In genomic region chr17:57867126-57867525, GRCh38 we compare ENCODE assay signal across 15 cellular contexts. TPM values are rescaled to one million over a fixed set of nuclear protein-coding genes. Genes with fewer than 3 reads are reported as not detected.
DNase-seq lines count a peak whose midpoint lies in the region; ATAC-seq, FAIRE-seq and TF ChIP-seq lines count a peak whose summit lies in the region.
"Had no signal": no experiment of that assay in that cellular context is flagged by ENCODE, and none has a peak within 500 bp of the region (broad histone marks: within the 10 kb centered on the region; RNA-seq: fewer than 3 reads in every experiment).

No MANE protein-coding gene starts in this region.

- H3K23me2 ChIP-seq in H1 (ENCODE audit: low read depth, low read length): peaks cover under 1% of the 10 kb centered on the region; the same call in 1 of the 2 replicates

- ATAC-seq in A549 (no peak), psoas muscle (no peak)
- ATAC-seq: activated CD8-positive, alpha-beta memory T cell treated with anti-CD3 and anti-CD28 coated beads, Interleukin-2, amount 10 ng/mL, durations not matched to agents 7 days and 5 days had no signal

- H3K4ac ChIP-seq in H1 (replicated peaks; ENCODE audit: insufficient read length, low read depth, low read length): no peak overlapping the region

- POLR2A ChIA-PET in A549 (lab: Yijun Ruan, JAX): interaction anchor here (1.2 to 2.8 kb wide), 7 partner anchors 11 to 140 kb away, joined by 3 to 15 read pairs (median 4); partner anchors contain the start of genes CUEDC1, MRPS23 and SRSF1
- POLR2A ChIA-PET in H1 (lab: Charles Lee; ENCODE audit: partially characterized antibody): interaction anchor here (1.0 to 32.5 kb wide), 5 partner anchors 11 to 290 kb away, joined by 3 to 672 read pairs (median 4); partner anchors contain the start of genes SRSF1 and VEZF1

- H3K36me3 ChIP-seq in H1 (ENCODE audit: control insufficient read depth in 2 of 4, insufficient read depth in 4 of 4, low read length in 3 of 4): no peaks in the 10 kb centered on the region; a peak in 1 of 8 replicates
- peaks cover 3 to 48% of the 10 kb centered on the region in 2 donors for H3K36me3 ChIP-seq in psoas muscle (ENCODE audit: insufficient read depth in 1 of 2, low read depth in 1 of 2)

- intact Hi-C loops in psoas muscle (cut with DNase I): no loop called here

- H3K27me3 Mint-ChIP-seq in T-helper 2 cell treated with Interferon-gamma antibody and Interleukin-4, amounts not matched to agents 5 μg/mL and 100 μg/mL, for 36 hours (ENCODE audit: low read depth): peaks cover 19% of the 10 kb centered on the region

- no peaks in the 10 kb centered on the region for H3K79me2 ChIP-seq in H1 (ENCODE audit: control insufficient read depth in 1 of 2, insufficient read depth in 2 of 2, low read length in 2 of 2)
- H3K79me2 ChIP-seq: parathyroid adenoma had no signal

- peak overlapping the region; percentile 52 for H2BK12ac ChIP-seq in H1 (ENCODE audit: low read depth, low read length)

- TF ChIP-seq RAD21 in A549 (conservative IDR thresholded peaks at IDR 0.05 in 1 of 2, IDR thresholded peaks at IDR 0.05 in 1 of 2): no peak
- no peak for TF ChIP-seq RAD21 in H1 (IDR thresholded peaks at IDR 0.05 in 1 of 2, conservative IDR thresholded peaks at IDR 0.05 in 1 of 2; ENCODE audit: low read depth in 2 of 2, low read length in 2 of 2)

- H3K4me2 ChIP-seq in A549 (peak overlapping the region; percentile 66), H1 (ENCODE audit: insufficient read depth in 1 of 2, low read depth in 2 of 2, low read length in 2 of 2) (no peak overlapping the region)

- H3K4me3 ChIP-seq in A549 (no peak overlapping the region), H1 (ENCODE audit: extremely low read depth in 1 of 4, insufficient read depth in 2 of 4, low read depth in 3 of 4, low read length in 4 of 4) (no peak overlapping the region), psoas muscle (no peak overlapping the region)

- H3K4me3 Mint-ChIP-seq in T-helper 2 cell treated with Interferon-gamma antibody and Interleukin-4, amounts not matched to agents 5 μg/mL and 100 μg/mL, for 36 hours: no peak overlapping the region
- H3K4me3 Mint-ChIP-seq: activated CD8-positive, alpha-beta memory T cell treated with anti-CD3 and anti-CD28 coated beads, Interleukin-2, amount 10 ng/mL, durations not matched to agents 7 days and 5 days; activated naive CD4-positive, alpha-beta T cell treated with anti-CD3 and anti-CD28 coated beads for 36 hours had no signal

- peaks cover 71% of the 10 kb centered on the region for H3K4me1 ChIP-seq in A549
- peaks cover 0 to 22% (median 15%) of the 10 kb centered on the region in 4 experiments; a peak in 6 of 7 replicates for H3K4me1 ChIP-seq in H1 (replicated peaks in 1 of 4; ENCODE audit: control insufficient read depth in 3 of 4, insufficient read depth in 4 of 4, low read length in 3 of 4)
- H3K4me1 ChIP-seq in psoas muscle: peaks cover 43% of the 10 kb centered on the region

- H2AFZ ChIP-seq in H1 (ENCODE audit: low read length): no peak overlapping the region
- H2AFZ ChIP-seq: parathyroid adenoma had no signal

- TF ChIP-seq CTCF in A549 (IDR thresholded peaks at IDR 0.05) (no peak), H1 (IDR thresholded peaks at IDR 0.05; ENCODE audit: control extremely low read depth in 1 of 3, insufficient read depth in 1 of 3, low read depth in 1 of 3, low read length in 3 of 3) (no peak), psoas muscle (IDR thresholded peaks at IDR 0.05) (no peak)

- H3K14ac ChIP-seq in H1 (ENCODE audit: insufficient read length): no peak overlapping the region

- H2AK5ac ChIP-seq in H1 (ENCODE audit: low read depth, low read length): 0 out of 2 replicates have a peak overlapping the region, but pooled peaks have one; percentile 69

- no peak overlapping the region for H3K23ac ChIP-seq in H1 (ENCODE audit: insufficient read length)

- H3K27ac ChIP-seq in A549: peak overlapping the region; percentile 92 to 95
- H3K27ac ChIP-seq in H1 (ENCODE audit: low read depth, low read length): no peak overlapping the region
- H3K27ac ChIP-seq in psoas muscle: peak overlapping the region; percentile 79
- H3K27ac ChIP-seq: parathyroid adenoma had no signal

- no peak overlapping the region for H3K18ac ChIP-seq in H1 (ENCODE audit: extremely low read depth, low read length)

- no peak overlapping the region for H4K5ac ChIP-seq in H1 (ENCODE audit: insufficient read length, low read depth, low read length)

- FAIRE-seq in A549 (lab: Jason Lieb, UNC) (no peak), HTR-8/SVneo (lab: Jason Lieb, UNC) (peak; percentile 93), H1 (lab: Jason Lieb, UNC) (no peak)

- peaks cover 7% of the 10 kb centered on the region for H3K4me1 Mint-ChIP-seq in T-helper 2 cell treated with Interferon-gamma antibody and Interleukin-4, amounts not matched to agents 5 μg/mL and 100 μg/mL, for 36 hours (ENCODE audit: low read depth)

- peak overlapping the region; percentile 16; the same call in 1 of the 2 replicates for H2BK20ac ChIP-seq in H1 (ENCODE audit: low read length)

- H2BK5ac ChIP-seq in H1 (ENCODE audit: low read depth, low read length): peak overlapping the region; percentile 66; the same call in 1 of the 2 replicates

- H3K9ac ChIP-seq in H1 (replicated peaks in 1 of 4; ENCODE audit: extremely low read depth in 1 of 4, low read depth in 3 of 4, low read length in 3 of 4): no peak overlapping the region
- H3K9ac ChIP-seq: parathyroid adenoma had no signal

- TF ChIP-seq POLR2A in A549 (IDR thresholded peaks at IDR 0.05; ENCODE audit: low read length) (no peak), H1 (IDR thresholded peaks at IDR 0.05; ENCODE audit: control extremely low read depth in 1 of 2, low read depth in 2 of 2, low read length in 2 of 2) (no peak)

- H2BK120ac ChIP-seq in H1 (replicated peaks; ENCODE audit: low read depth, low read length): no peak overlapping the region

- 96% methylated on average over 10 of the region's 10 CpGs for WGBS in A549 (ENCODE audit: missing lambda C conversion rate)
- WGBS in H1 (ENCODE audit: extremely low coverage in 1 of 2, insufficient coverage in 1 of 2, insufficient read length in 1 of 2, insufficient replicate concordance in 2 of 2, low coverage in 1 of 2, low lambda C conversion rate in 2 of 2, missing lambda C conversion rate in 1 of 2), 2 experiments: 94% methylated on average over 9 of the region's 10 CpGs; no CpG with 5 or more reads in 1 of the 2 experiments
- WGBS in psoas muscle, 3 donors: 95 to 98% (median 96%) methylated on average over 10 of the region's 10 CpGs

- DNase-seq in A549 (ENCODE audit: low read depth in 1 of 2, low spot score in 1 of 2): no peak
- no peak for DNase-seq in HTR-8/SVneo (ENCODE audit: insufficient read length, low spot score)
- no peak for DNase-seq in H1 (ENCODE audit: low read depth in 1 of 2, low spot score in 2 of 2)
- DNase-seq in psoas muscle: no peak
- DNase-seq in NCI-H69 (lab: John Stamatoyannopoulos, UW): no peak
- DNase-seq in NCI-H2029 treated with DMSO at 0.1 percent for 48 hours (lab: John Stamatoyannopoulos, UW): no peak
- DNase-seq in T-helper 2 cell treated with Interferon-gamma antibody and Interleukin-4, amounts not matched to agents 5 μg/mL and 100 μg/mL, for 36 hours (ENCODE audit: low spot score): no peak
- DNase-seq in OCI-M1 (lab: John Stamatoyannopoulos, UW): no peak
- DNase-seq: activated CD4-positive, CD25-positive, alpha-beta regulatory T cell; activated CD8-positive, alpha-beta memory T cell treated with anti-CD3 and anti-CD28 coated beads, Interleukin-2, amount 10 ng/mL, durations not matched to agents 7 days and 5 days; activated naive CD4-positive, alpha-beta T cell treated with anti-CD3 and anti-CD28 coated beads for 36 hours; NCI-H1930; NCI-H524 treated with DMSO at 0.1 percent for 48 hours; T-helper 1 cell had no signal

- CTCF ChIA-PET in A549 (lab: Yijun Ruan, JAX): interaction anchor here (0.6 to 48.7 kb wide), 13 partner anchors 7 to 1178 kb away, joined by 3 to 1377 read pairs (median 13); partner anchors contain the start of genes CUEDC1, MRPS23, SRSF1 and VEZF1
- CTCF ChIA-PET in H1 (lab: Charles Lee; ENCODE audit: partially characterized antibody): interaction anchor here (0.7 to 20.7 kb wide), 20 partner anchors 10 to 255 kb away, joined by 3 to 221 read pairs (median 8); partner anchors contain the start of genes CUEDC1 and MRPS23

- peaks cover 0 to 10% (median 8%) of the 10 kb centered on the region in 4 experiments; a peak in 5 of 7 replicates for H3K27me3 ChIP-seq in H1 (replicated peaks in 1 of 4; ENCODE audit: control insufficient read depth in 3 of 4, extremely low read depth in 1 of 4, insufficient read depth in 3 of 4, low read length in 3 of 4)
- H3K27me3 ChIP-seq in psoas muscle (ENCODE audit: insufficient read depth in 3 of 3, low read length in 2 of 3): no peaks in the 10 kb centered on the region

- no peaks in the 10 kb centered on the region for H4K20me1 ChIP-seq in H1 (replicated peaks in 1 of 2; ENCODE audit: control insufficient read depth in 1 of 2, insufficient read depth in 2 of 2, low read length in 2 of 2)

- H4K91ac ChIP-seq in H1 (replicated peaks; ENCODE audit: insufficient read length, low read length): peak overlapping the region; percentile 48

- no peaks in the 10 kb centered on the region for H3K79me1 ChIP-seq in H1 (ENCODE audit: low read depth, low read length)

- no peak overlapping the region; the same call in 1 of the 2 replicates for H2BK15ac ChIP-seq in H1 (ENCODE audit: low read length)

- H3K9me3 Mint-ChIP-seq in T-helper 2 cell treated with Interferon-gamma antibody and Interleukin-4, amounts not matched to agents 5 μg/mL and 100 μg/mL, for 36 hours: no peaks in the 10 kb centered on the region
- H3K9me3 Mint-ChIP-seq: activated naive CD4-positive, alpha-beta T cell treated with anti-CD3 and anti-CD28 coated beads for 36 hours had no signal

- no peak overlapping the region for H4K8ac ChIP-seq in H1 (ENCODE audit: extremely low read depth, insufficient read depth, low read length)

- H3K56ac ChIP-seq in H1 (replicated peaks; ENCODE audit: insufficient read length, low read depth, low read length): no peak overlapping the region

- no peaks in the 10 kb centered on the region for H3K9me3 ChIP-seq in A549
- H3K9me3 ChIP-seq in H1 (ENCODE audit: insufficient read depth in 2 of 2, low read depth in 1 of 2, low read length in 1 of 2): no peaks in the 10 kb centered on the region
- no peaks in the 10 kb centered on the region for H3K9me3 ChIP-seq in psoas muscle

- H3K27ac Mint-ChIP-seq in T-helper 2 cell treated with Interferon-gamma antibody and Interleukin-4, amounts not matched to agents 5 μg/mL and 100 μg/mL, for 36 hours: no peak overlapping the region
- H3K27ac Mint-ChIP-seq: activated naive CD4-positive, alpha-beta T cell treated with anti-CD3 and anti-CD28 coated beads for 36 hours had no signal

- TF ChIP-seq EP300 in A549 (IDR thresholded peaks at IDR 0.05) (no peak), H1 (IDR thresholded peaks at IDR 0.05; ENCODE audit: borderline replicate concordance in 1 of 2, low read depth in 2 of 2, low read length in 2 of 2) (no peak)

- H3K36me3 Mint-ChIP-seq in T-helper 2 cell treated with Interferon-gamma antibody and Interleukin-4, amounts not matched to agents 5 μg/mL and 100 μg/mL, for 36 hours (ENCODE audit: low read depth): no peaks in the 10 kb centered on the region
- H3K36me3 Mint-ChIP-seq: activated CD8-positive, alpha-beta memory T cell treated with anti-CD3 and anti-CD28 coated beads, Interleukin-2, amount 10 ng/mL, durations not matched to agents 7 days and 5 days had no signal

RNA-seq across cellular contexts. Expression of gene MRPS23, which starts 17.3 kb away (rescaled TPM):
- 73.2 and 110 TPM in 2 replicates for polyA plus RNA-seq in A549 (2011; rRNA removed)
- polyA plus RNA-seq in A549 (2012; cell fraction: cytosol; rRNA removed): 96.6 and 104 TPM in 2 replicates
- polyA plus RNA-seq in A549 (2012; cell fraction: nucleus; rRNA removed): 45.7 and 49.9 TPM in 2 replicates
- polyA plus RNA-seq in A549 (2017; fragmentation: RNase III; extraction: RNeasy Plus Mini Kit Qiagen cat#74134 plus additional on column Dnase treatment): 140 to 164 TPM (median 153 TPM) in 3 replicates
- polyA minus RNA-seq in A549 (2011; rRNA and poly(A)+ RNA removed): 36.4 and 52.6 TPM in 2 replicates
- total RNA-seq in H1 (2021; fragmentation: NEBNext Ultra II Directional; extraction: Animal tissue kit (Norgen Biotek cat#: 25700)): 60.4 and 73.4 TPM in 2 replicates
- 32.9 and 38.6 TPM in 2 replicates for polyA plus RNA-seq in H1 (2011; rRNA removed)
- polyA plus RNA-seq in H1 (2011; cell fraction: cytosol; rRNA removed): 68.9 TPM
- 26.0 TPM for polyA plus RNA-seq in H1 (2011; cell fraction: nucleus; rRNA removed)
- polyA plus RNA-seq in H1 (2012, experiment 1 of 2): 64.2 to 105 TPM (median 72.5 TPM) in 4 replicates
- 49.1 TPM for polyA plus RNA-seq in H1 (2012, experiment 2 of 2)
- 25.2 TPM for polyA plus RNA-seq in H1 (2013, experiment 1 of 2)
- 26.2 TPM for polyA plus RNA-seq in H1 (2013, experiment 2 of 2)
- polyA minus RNA-seq in H1 (2011; rRNA and poly(A)+ RNA removed): 18.4 and 25.9 TPM in 2 replicates
- 10.5 TPM for polyA minus RNA-seq in H1 (2011; cell fraction: cytosol; rRNA and poly(A)+ RNA removed)
- polyA minus RNA-seq in H1 (2011; cell fraction: nucleus; rRNA and poly(A)+ RNA removed): 21.0 TPM
- total RNA-seq in psoas muscle: 10 to 100 TPM; 27.2 to 58.0 (median 40.4) TPM
- polyA plus RNA-seq in psoas muscle: 10 to 100 TPM; 49.2 to 91.1 (median 76.2) TPM
